In the genomic region with DNA sequence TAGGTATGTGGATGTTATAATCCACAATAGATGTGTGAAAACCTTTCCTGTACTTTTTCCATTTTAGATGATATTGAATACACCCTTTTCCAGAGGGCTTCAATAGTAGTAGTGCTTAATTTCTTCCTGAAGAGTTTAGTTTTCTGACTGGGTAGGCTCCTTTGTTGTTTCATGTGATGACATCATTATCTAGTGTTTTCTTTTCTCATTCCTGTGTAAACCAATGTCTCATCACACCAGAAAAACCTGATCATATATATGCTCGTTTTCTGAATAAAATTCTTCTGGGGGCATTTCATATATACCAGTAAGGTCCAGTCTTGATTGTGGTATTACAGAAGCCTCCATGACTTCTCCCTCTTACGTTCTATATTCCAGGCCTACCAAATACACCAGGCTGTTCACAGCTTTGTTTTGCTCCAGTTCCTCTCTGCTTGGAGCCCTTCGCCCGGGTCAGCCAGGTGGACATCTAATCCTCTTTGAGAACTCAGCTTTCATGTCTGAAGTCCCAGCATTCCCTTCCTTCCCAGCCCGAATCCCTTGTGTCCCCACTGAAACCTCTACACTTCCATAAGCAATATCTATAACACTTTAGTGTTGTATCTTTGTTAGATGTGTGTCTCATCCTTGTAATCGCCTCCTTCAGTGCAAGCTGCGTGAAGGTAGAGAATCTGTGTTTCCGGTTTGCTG, we compare ENCODE assay signal across 8 cellular contexts. TPM values are rescaled to one million over a fixed set of nuclear protein-coding genes. Genes with fewer than 3 reads are reported as not detected.
A peak's percentile ranks its signal among the peaks of the same experiment; 100 is the strongest.
DNase-seq lines count a peak whose midpoint lies in the region; ATAC-seq and TF ChIP-seq lines count a peak whose summit lies in the region.

No MANE protein-coding gene starts in this region.

- TF ChIP-seq POLR2A in esophagus squamous epithelium (IDR thresholded peaks at IDR 0.05), result no peak

- H3K27me3 ChIP-seq in esophagus squamous epithelium, result no peaks in the 10 kb centered on the region

- H3K4me3 ChIP-seq in esophagus squamous epithelium, result peak overlapping the region; percentile 85 to 97 (median 94)

- 26% methylated on average over 8 of the region's 8 CpGs for WGBS in esophagus squamous epithelium, 2 donors

- H3K27ac ChIP-seq in esophagus squamous epithelium, result peak overlapping the region; percentile 73 to 99 (median 98)

- intact Hi-C loops in esophagus squamous epithelium (cut with DNase I), result no loop called here

- no peak for ATAC-seq in HG02970 (IDR thresholded peaks at IDR 0.05; ENCODE audit: low FRiP score, unreplicated experiment)
- ATAC-seq in HG03469 (IDR thresholded peaks at IDR 0.05; ENCODE audit: unreplicated experiment), result no peak

- H3K4me1 ChIP-seq in ES-I3 (ENCODE audit: insufficient read depth, low read length) (peaks cover 37% of the 10 kb centered on the region), esophagus squamous epithelium (peaks cover 16 to 77% (median 31%) of the 10 kb centered on the region in 3 donors)

- H3K9me3 ChIP-seq in ES-I3 (ENCODE audit: control insufficient read depth, insufficient read depth, low read length), result no peaks in the 10 kb centered on the region
- no peaks in the 10 kb centered on the region for H3K9me3 ChIP-seq in esophagus squamous epithelium

- H3K36me3 ChIP-seq in ES-I3 (ENCODE audit: insufficient read depth, low read length), result no peaks in the 10 kb centered on the region
- H3K36me3 ChIP-seq in esophagus squamous epithelium, result no peaks in the 10 kb centered on the region

- peak overlapping the region; percentile 100 for H3K9ac ChIP-seq in ES-I3 (ENCODE audit: low read depth, low read length)

- DNase-seq in NCI-H82 treated with DMSO at 0.1 percent for 48 hours (lab: John Stamatoyannopoulos, UW; ENCODE audit: unreplicated experiment), result peak; percentile 88
- DNase-seq in esophagus squamous epithelium (lab: John Stamatoyannopoulos, UW), result no peak
- peak; percentile 57 for DNase-seq in renal cortical epithelial cell (ENCODE audit: low read depth)
- no peak for DNase-seq in RPMI8226
- no peak for DNase-seq in stimulated activated CD8-positive, alpha-beta memory T cell treated with anti-CD3 and anti-CD28 coated beads, Interleukin-4, amount 100 ng/mL, for 48 hours

- TF ChIP-seq CTCF in esophagus squamous epithelium (IDR thresholded peaks at IDR 0.05), result no peak

RNA-seq across cellular contexts. Expression of a gene that starts 1.8 kb away (rescaled TPM):
- total RNA-seq in esophagus squamous epithelium, result 100 to 1,000 TPM in 1 of 4 donors, 10 to 100 TPM in 3; 70.6 to 110 (median 82.8) TPM
- total RNA-seq in renal cortical epithelial cell, result 117 and 165 TPM in 2 replicates

Comparison
In these comparisons a context has a peak if more than half of its experiments do, and no peak if none do; other contexts are left out.
1. DNase-seq: peak in NCI-H82 treated with DMSO at 0.1 percent for 48 hours (single experiment) and renal cortical epithelial cell (single experiment); none in esophagus squamous epithelium (single experiment), RPMI8226 (single experiment) and stimulated activated CD8-positive, alpha-beta memory T cell treated with anti-CD3 and anti-CD28 coated beads, Interleukin-4, amount 100 ng/mL, for 48 hours (single experiment).